ENCODE assay signal across 1 cellular context in genomic region chr5:131796793-131797693, GRCh38.
A peak's percentile ranks its signal among the peaks of the same experiment; 100 is the strongest.
TF ChIP-seq lines count a peak whose summit lies in the region.

FNIP1 (minus strand) TSS chr5:131797017; CDS start chr5:131796921, 96 bp downstream.

TF ChIP-seq in HepG2, 621 proteins besides CTCF, POLR2A, EP300 and RAD21 (continued from another document and continues in another):
- TF ChIP-seq PAXIP1 (CRISPR knock-in tag; conservative IDR thresholded peaks at IDR 0.05), result peak; percentile 81
- peak; percentile 66; the same call in 1 of the 2 replicates for TF ChIP-seq ZC3H4 (CRISPR knock-in tag; IDR thresholded peaks at IDR 0.05; ENCODE audit: borderline replicate concordance)
- peak; percentile 66; the same call in 1 of the 2 replicates for TF ChIP-seq AHDC1 (CRISPR knock-in tag; IDR thresholded peaks at IDR 0.05; ENCODE audit: borderline replicate concordance)
- no peak for TF ChIP-seq ZNF451 (CRISPR knock-in tag; IDR thresholded peaks at IDR 0.05)
- TF ChIP-seq ZNF879 (CRISPR knock-in tag; IDR thresholded peaks at IDR 0.05), result no peak
- TF ChIP-seq POLR2AphosphoS5 (IDR thresholded peaks at IDR 0.05; ENCODE audit: low read depth, low read length), result peak; percentile 94
- peak; percentile 26; the same call in 1 of the 2 replicates for TF ChIP-seq ZSCAN22 (CRISPR knock-in tag; IDR thresholded peaks at IDR 0.05)
- TF ChIP-seq ZNF607 (CRISPR knock-in tag; IDR thresholded peaks at IDR 0.05; ENCODE audit: borderline replicate concordance), result peak; percentile 95
- TF ChIP-seq ZBED4 (CRISPR knock-in tag; IDR thresholded peaks at IDR 0.05; ENCODE audit: borderline replicate concordance), result no peak; the same call in 1 of the 2 replicates
- 0 out of 2 replicates have a peak, but pooled peaks have one; percentile 26 for TF ChIP-seq HOXA9 (CRISPR knock-in tag; IDR thresholded peaks at IDR 0.05; ENCODE audit: borderline replicate concordance)
- TF ChIP-seq ZNF496 (CRISPR knock-in tag; IDR thresholded peaks at IDR 0.05; ENCODE audit: insufficient replicate concordance), result no peak
- no peak; the same call in 1 of the 2 replicates for TF ChIP-seq ZNF784 (CRISPR knock-in tag; IDR thresholded peaks at IDR 0.05; ENCODE audit: borderline replicate concordance)
- peak; percentile 21; the same call in 1 of the 2 replicates for TF ChIP-seq ZNF562 (CRISPR knock-in tag; IDR thresholded peaks at IDR 0.05; ENCODE audit: borderline replicate concordance)
- TF ChIP-seq ARNT2 (CRISPR knock-in tag; IDR thresholded peaks at IDR 0.05; ENCODE audit: low read depth), result peak; percentile 72
- TF ChIP-seq ZNF883 (CRISPR knock-in tag; IDR thresholded peaks at IDR 0.05; ENCODE audit: not compliant biosample characterization), result peak; percentile 19
- TF ChIP-seq ZMYM2 (CRISPR knock-in tag; IDR thresholded peaks at IDR 0.05), result no peak
- TF ChIP-seq ZZZ3 (CRISPR knock-in tag; IDR thresholded peaks at IDR 0.05; ENCODE audit: borderline replicate concordance), result peak; percentile 66; the same call in 1 of the 2 replicates
- TF ChIP-seq ZNF563 (CRISPR knock-in tag; IDR thresholded peaks at IDR 0.05), result peak; percentile 92
- TF ChIP-seq E2F2 (CRISPR knock-in tag; IDR thresholded peaks at IDR 0.05; ENCODE audit: borderline replicate concordance), result 0 out of 2 replicates have a peak, but pooled peaks have one; percentile 28
- TF ChIP-seq ZNF12 (CRISPR knock-in tag; IDR thresholded peaks at IDR 0.05), result peak; percentile 57
- TF ChIP-seq ZNF703 (CRISPR knock-in tag; IDR thresholded peaks at IDR 0.05; ENCODE audit: borderline replicate concordance), result peak; percentile 89; the same call in 1 of the 2 replicates
- no peak; the same call in none of the 2 replicates for TF ChIP-seq PHF21A (CRISPR knock-in tag; IDR thresholded peaks at IDR 0.05)
- TF ChIP-seq ZNF383 (CRISPR knock-in tag; IDR thresholded peaks at IDR 0.05; ENCODE audit: borderline replicate concordance), result 0 out of 2 replicates have a peak, but pooled peaks have one; percentile 74
- no peak for TF ChIP-seq CCAR2 (optimal IDR thresholded peaks at IDR 0.05; ENCODE audit: low read depth, low read length)
- peak; percentile 92 for TF ChIP-seq ZFX (CRISPR knock-in tag; IDR thresholded peaks at IDR 0.05; ENCODE audit: low read depth)
- peak; percentile 70; the same call in 1 of the 2 replicates for TF ChIP-seq ZNF572 (CRISPR knock-in tag; IDR thresholded peaks at IDR 0.05)
- no peak for TF ChIP-seq ZNF75D (CRISPR knock-in tag; IDR thresholded peaks at IDR 0.05; ENCODE audit: borderline replicate concordance)
- 0 out of 2 replicates have a peak, but pooled peaks have one; percentile 80 for TF ChIP-seq THAP8 (CRISPR knock-in tag; IDR thresholded peaks at IDR 0.05; ENCODE audit: borderline replicate concordance)
- no peak for TF ChIP-seq MTA3 (CRISPR knock-in tag; IDR thresholded peaks at IDR 0.05)
- TF ChIP-seq RBAK (CRISPR knock-in tag; IDR thresholded peaks at IDR 0.05), result no peak
- TF ChIP-seq ZNF18 (CRISPR knock-in tag; IDR thresholded peaks at IDR 0.05; ENCODE audit: insufficient replicate concordance), result peak; percentile 81
- 0 out of 2 replicates have a peak, but pooled peaks have one; percentile 62 for TF ChIP-seq ZNF512B (CRISPR knock-in tag; IDR thresholded peaks at IDR 0.05; ENCODE audit: borderline replicate concordance)
- peak; percentile 88 for TF ChIP-seq PHF8 (CRISPR knock-in tag; IDR thresholded peaks at IDR 0.05)
- TF ChIP-seq NR2F1 (CRISPR knock-in tag; IDR thresholded peaks at IDR 0.05), result peak in 1 of 2 experiments; percentile 43; a peak in 2 of 4 replicates
- 0 out of 2 replicates have a peak, but pooled peaks have one; percentile 19 for TF ChIP-seq TMF1 (CRISPR knock-in tag; IDR thresholded peaks at IDR 0.05; ENCODE audit: low read depth)
- TF ChIP-seq POGZ (CRISPR knock-in tag; IDR thresholded peaks at IDR 0.05), result peak; percentile 97
- no peak; the same call in 1 of the 2 replicates for TF ChIP-seq KDM1A (CRISPR knock-in tag; IDR thresholded peaks at IDR 0.05)
